ENCODE assay signal across 1 cellular context in genomic region chr21:42661688-42662429, GRCh38.
TF ChIP-seq lines count a peak whose summit lies in the region.

No MANE protein-coding gene starts in this region.

TF ChIP-seq in WTC11, 78 proteins besides CTCF, POLR2A, EP300 and RAD21 (continued from another document):
- TF ChIP-seq, protein P1, sequence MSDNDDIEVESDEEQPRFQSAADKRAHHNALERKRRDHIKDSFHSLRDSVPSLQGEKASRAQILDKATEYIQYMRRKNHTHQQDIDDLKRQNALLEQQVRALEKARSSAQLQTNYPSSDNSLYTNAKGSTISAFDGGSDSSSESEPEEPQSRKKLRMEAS (CRISPR knock-in tag; IDR thresholded peaks at IDR 0.05), result no peak
- TF ChIP-seq MYBL2 (CRISPR knock-in tag; IDR thresholded peaks at IDR 0.05) (no peak), TP53 (CRISPR knock-in tag; IDR thresholded peaks at IDR 0.05) (no peak)
- TF ChIP-seq, protein P2, sequence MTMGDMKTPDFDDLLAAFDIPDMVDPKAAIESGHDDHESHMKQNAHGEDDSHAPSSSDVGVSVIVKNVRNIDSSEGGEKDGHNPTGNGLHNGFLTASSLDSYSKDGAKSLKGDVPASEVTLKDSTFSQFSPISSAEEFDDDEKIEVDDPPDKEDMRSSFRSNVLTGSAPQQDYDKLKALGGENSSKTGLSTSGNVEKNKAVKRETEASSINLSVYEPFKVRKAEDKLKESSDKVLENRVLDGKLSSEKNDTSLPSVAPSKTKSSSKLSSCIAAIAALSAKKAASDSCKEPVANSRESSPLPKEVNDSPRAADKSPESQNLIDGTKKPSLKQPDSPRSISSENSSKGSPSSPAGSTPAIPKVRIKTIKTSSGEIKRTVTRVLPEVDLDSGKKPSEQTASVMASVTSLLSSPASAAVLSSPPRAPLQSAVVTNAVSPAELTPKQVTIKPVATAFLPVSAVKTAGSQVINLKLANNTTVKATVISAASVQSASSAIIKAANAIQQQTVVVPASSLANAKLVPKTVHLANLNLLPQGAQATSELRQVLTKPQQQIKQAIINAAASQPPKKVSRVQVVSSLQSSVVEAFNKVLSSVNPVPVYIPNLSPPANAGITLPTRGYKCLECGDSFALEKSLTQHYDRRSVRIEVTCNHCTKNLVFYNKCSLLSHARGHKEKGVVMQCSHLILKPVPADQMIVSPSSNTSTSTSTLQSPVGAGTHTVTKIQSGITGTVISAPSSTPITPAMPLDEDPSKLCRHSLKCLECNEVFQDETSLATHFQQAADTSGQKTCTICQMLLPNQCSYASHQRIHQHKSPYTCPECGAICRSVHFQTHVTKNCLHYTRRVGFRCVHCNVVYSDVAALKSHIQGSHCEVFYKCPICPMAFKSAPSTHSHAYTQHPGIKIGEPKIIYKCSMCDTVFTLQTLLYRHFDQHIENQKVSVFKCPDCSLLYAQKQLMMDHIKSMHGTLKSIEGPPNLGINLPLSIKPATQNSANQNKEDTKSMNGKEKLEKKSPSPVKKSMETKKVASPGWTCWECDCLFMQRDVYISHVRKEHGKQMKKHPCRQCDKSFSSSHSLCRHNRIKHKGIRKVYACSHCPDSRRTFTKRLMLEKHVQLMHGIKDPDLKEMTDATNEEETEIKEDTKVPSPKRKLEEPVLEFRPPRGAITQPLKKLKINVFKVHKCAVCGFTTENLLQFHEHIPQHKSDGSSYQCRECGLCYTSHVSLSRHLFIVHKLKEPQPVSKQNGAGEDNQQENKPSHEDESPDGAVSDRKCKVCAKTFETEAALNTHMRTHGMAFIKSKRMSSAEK (CRISPR knock-in tag; IDR thresholded peaks at IDR 0.05; ENCODE audit: borderline replicate concordance), result no peak
